Comparison of ENCODE assay signal across 22 cellular contexts in genomic region chr1:59428828-59429227, GRCh38.
"Had no signal": no experiment of that assay in that cellular context is flagged by ENCODE, and none has a peak within 500 bp of the region (broad histone marks: within the 10 kb centered on the region; RNA-seq: fewer than 3 reads in every experiment).

No MANE protein-coding gene starts in this region.

- H3K4me3 Mint-ChIP-seq: activated CD4-positive, alpha-beta memory T cell treated with anti-CD3 and anti-CD28 coated beads for 36 hours; activated naive CD8-positive, alpha-beta T cell treated with anti-CD3 and anti-CD28 coated beads for 36 hours; effector memory CD8-positive, alpha-beta T cell; memory B cell; naive thymus-derived CD4-positive, alpha-beta T cell; stimulated activated effector memory CD8-positive, alpha-beta T cell treated with anti-CD3 and anti-CD28 coated beads, Interleukin-12 subunit alpha, Interleukin-12 subunit beta, amount 100 ng/mL, for 72 hours; stimulated activated naive CD8-positive, alpha-beta T cell treated with anti-CD3 and anti-CD28 coated beads, Interleukin-15, amount 100 ng/mL, for 72 hours; T-helper 17 cell had no signal

- H3K27me3 Mint-ChIP-seq: activated CD4-positive, alpha-beta memory T cell treated with anti-CD3 and anti-CD28 coated beads for 36 hours; activated naive CD8-positive, alpha-beta T cell treated with anti-CD3 and anti-CD28 coated beads for 36 hours; effector memory CD8-positive, alpha-beta T cell; memory B cell; naive thymus-derived CD4-positive, alpha-beta T cell; stimulated activated naive CD8-positive, alpha-beta T cell treated with anti-CD3 and anti-CD28 coated beads, Interleukin-15, amount 100 ng/mL, for 72 hours; T-helper 17 cell had no signal

- H3K36me3 Mint-ChIP-seq: activated CD4-positive, alpha-beta memory T cell treated with anti-CD3 and anti-CD28 coated beads for 36 hours; stimulated activated effector memory CD8-positive, alpha-beta T cell treated with anti-CD3 and anti-CD28 coated beads, Interleukin-12 subunit alpha, Interleukin-12 subunit beta, amount 100 ng/mL, for 72 hours had no signal

- H3K4me1 Mint-ChIP-seq: T-helper 17 cell had no signal

- DNase-seq: activated CD4-positive, alpha-beta memory T cell treated with anti-CD3 and anti-CD28 coated beads for 36 hours; activated CD4-positive, alpha-beta T cell treated with anti-CD3 and anti-CD28 coated beads for 48 hours; activated CD4-positive, CD25-positive, alpha-beta regulatory T cell; activated naive CD4-positive, alpha-beta T cell treated with Interleukin-2 at 50 U/mL for 16 hours; activated naive CD8-positive, alpha-beta T cell treated with anti-CD3 and anti-CD28 coated beads for 36 hours; activated T-cell treated with anti-CD3 and anti-CD28 coated beads, Interleukin-2, amount 50 U/mL, for 48 hours; central memory CD4-positive, alpha-beta T cell; dorsolateral prefrontal cortex; effector memory CD8-positive, alpha-beta T cell; head of caudate nucleus; naive thymus-derived CD4-positive, alpha-beta T cell; ovary; stimulated activated CD4-positive, alpha-beta T cell treated with anti-CD3 and anti-CD28 coated beads, Interleukin-2, amount 100 ng/mL, for 24 hours; stimulated activated naive CD8-positive, alpha-beta T cell treated with anti-CD3 and anti-CD28 coated beads, Interleukin-15, amount 100 ng/mL, for 72 hours; T-helper 17 cell; tibial artery had no signal

- H3K27ac Mint-ChIP-seq: activated CD4-positive, alpha-beta memory T cell treated with anti-CD3 and anti-CD28 coated beads for 36 hours; activated naive CD8-positive, alpha-beta T cell treated with anti-CD3 and anti-CD28 coated beads for 36 hours; effector memory CD8-positive, alpha-beta T cell; memory B cell; naive thymus-derived CD4-positive, alpha-beta T cell; stimulated activated effector memory CD8-positive, alpha-beta T cell treated with anti-CD3 and anti-CD28 coated beads, Interleukin-12 subunit alpha, Interleukin-12 subunit beta, amount 100 ng/mL, for 72 hours; T-helper 17 cell had no signal

- ATAC-seq: effector memory CD8-positive, alpha-beta T cell; esophagus mucosa; naive thymus-derived CD4-positive, alpha-beta T cell; stimulated activated effector memory CD8-positive, alpha-beta T cell treated with anti-CD3 and anti-CD28 coated beads, Interleukin-12 subunit alpha, Interleukin-12 subunit beta, amount 100 ng/mL, for 72 hours; stimulated activated naive CD8-positive, alpha-beta T cell treated with anti-CD3 and anti-CD28 coated beads, Interleukin-15, amount 100 ng/mL, for 72 hours; T-helper 17 cell had no signal

- H3K27me3 ChIP-seq: dorsolateral prefrontal cortex, ovary, right atrium auricular region, tibial artery, vagina had no signal

- H3K4me3 ChIP-seq: dorsolateral prefrontal cortex, ovary, prostate gland, right atrium auricular region, tibial artery, vagina had no signal

- H3K9me3 ChIP-seq: ovary, prostate gland, right atrium auricular region, tibial artery, vagina had no signal

- H3K27ac ChIP-seq: dorsolateral prefrontal cortex, ovary, prostate gland, right atrium auricular region, tibial artery, vagina had no signal

- H3K36me3 ChIP-seq: ovary, prostate gland, right atrium auricular region, tibial artery, vagina had no signal

- H3K9me3 Mint-ChIP-seq: activated CD4-positive, alpha-beta memory T cell treated with anti-CD3 and anti-CD28 coated beads for 36 hours; activated naive CD8-positive, alpha-beta T cell treated with anti-CD3 and anti-CD28 coated beads for 36 hours; effector memory CD8-positive, alpha-beta T cell; memory B cell; stimulated activated effector memory CD8-positive, alpha-beta T cell treated with anti-CD3 and anti-CD28 coated beads, Interleukin-12 subunit alpha, Interleukin-12 subunit beta, amount 100 ng/mL, for 72 hours; stimulated activated naive CD8-positive, alpha-beta T cell treated with anti-CD3 and anti-CD28 coated beads, Interleukin-15, amount 100 ng/mL, for 72 hours had no signal

- H3K4me1 ChIP-seq: prostate gland had no signal
